ENCODE assay signal across 8 cellular contexts in genomic region chr1:241998950-241999495, GRCh38. TPM values are rescaled to one million over a fixed set of nuclear protein-coding genes. Genes with fewer than 3 reads are reported as not detected.
DNase-seq lines count a peak whose midpoint lies in the region; ATAC-seq and TF ChIP-seq lines count a peak whose summit lies in the region.

TSS of gene MAP1LC3C (minus strand) at chr1:241999098. CDS start at chr1:241999008, 90 bp downstream.

- no peak for TF ChIP-seq CTCF in Peyer's patch (IDR thresholded peaks at IDR 0.05)
- no peak for TF ChIP-seq CTCF in progenitor cell of endocrine pancreas (IDR thresholded peaks at IDR 0.05; ENCODE audit: unreplicated experiment)
- no peak for TF ChIP-seq CTCF in prostate gland (IDR thresholded peaks at IDR 0.05)

- no peak within 1 kb of the TSS for H3K27ac Mint-ChIP-seq in progenitor cell of endocrine pancreas

- no peaks in the 10 kb centered on the region for H3K27me3 ChIP-seq in Peyer's patch
- H3K27me3 ChIP-seq in prostate gland (replicated peaks; ENCODE audit: insufficient read depth) = no peaks in the 10 kb centered on the region

- ATAC-seq in HG03432 (IDR thresholded peaks at IDR 0.05; ENCODE audit: unreplicated experiment) = no peak

- H3K36me3 ChIP-seq in Peyer's patch (no peaks in the 10 kb centered on the region), prostate gland (no peaks in the 10 kb centered on the region)

- in situ Hi-C loops in Caki2 (cut with HindIII; ENCODE audit: low pct_unique_long_range_greater_than_20kb, low sequenced_read_pairs) (no loop called here), G401 (cut with HindIII; ENCODE audit: low sequenced_read_pairs) (no loop called here)

- TF ChIP-seq POLR2A in Peyer's patch (IDR thresholded peaks at IDR 0.05) = no peak
- no peak for TF ChIP-seq POLR2A in prostate gland (IDR thresholded peaks at IDR 0.05)

- peak; percentile 32 for DNase-seq in Caki2 (ENCODE audit: low read depth)
- no peak for DNase-seq in Peyer's patch
- DNase-seq in glomerular visceral epithelial cell (ENCODE audit: extremely low spot score) = peak; percentile 36
- no peak for DNase-seq in progenitor cell of endocrine pancreas (ENCODE audit: low spot score, unreplicated experiment)
- DNase-seq in NCI-H2081 (lab: John Stamatoyannopoulos, UW) = no peak
- no peak for DNase-seq in G401 (ENCODE audit: low spot score)
- DNase-seq in prostate gland (ENCODE audit: low spot score) = no peak

- H3K4me1 Mint-ChIP-seq in progenitor cell of endocrine pancreas (ENCODE audit: low read depth) = peaks cover 4% of the 10 kb centered on the region

- H3K4me3 ChIP-seq in Peyer's patch (peak within 1 kb of the TSS in 3 of 4 donors; percentile 21 to 37 (median 25)), prostate gland (no peak within 1 kb of the TSS)

- 71% methylated on average over 6 of the region's 6 CpGs for WGBS in prostate gland

- peaks cover 13% of the 10 kb centered on the region for H3K27me3 Mint-ChIP-seq in progenitor cell of endocrine pancreas

- H3K9me3 ChIP-seq in Peyer's patch = no peaks in the 10 kb centered on the region
- no peaks in the 10 kb centered on the region for H3K9me3 ChIP-seq in prostate gland

- no peaks in the 10 kb centered on the region for H3K9me3 Mint-ChIP-seq in progenitor cell of endocrine pancreas (ENCODE audit: low read depth)

- H3K4me3 Mint-ChIP-seq in progenitor cell of endocrine pancreas (ENCODE audit: low read depth) = peak within 1 kb of the TSS; percentile 33

- H3K36me3 Mint-ChIP-seq in progenitor cell of endocrine pancreas (ENCODE audit: insufficient read depth) = no peaks in the 10 kb centered on the region

- H3K27ac ChIP-seq in Peyer's patch (no peak within 1 kb of the TSS), prostate gland (no peak within 1 kb of the TSS)

- H3K4me1 ChIP-seq in Peyer's patch = peaks cover 0 to 8% (median 0%) of the 10 kb centered on the region in 4 donors
- no peaks in the 10 kb centered on the region for H3K4me1 ChIP-seq in prostate gland (replicated peaks)

- intact Hi-C loops in prostate gland (cut with DNase I) = no loop called here

RNA-seq across cellular contexts. Expression of gene MAP1LC3C, which starts in this region (rescaled TPM):
- total RNA-seq in Caki2 (2014; rRNA removed; shearing (Covaris generic); ENCODE audit: low replicate concordance) = not detected in 2 replicates
- total RNA-seq in Peyer's patch (10 to 100 TPM in 1 of 4 donors, 1 to 10 TPM in 2, not detected in 1; 4.5 to 17.6 (median 8.3) TPM), progenitor cell of endocrine pancreas (not detected in 2 replicates), prostate gland (not detected)
- total RNA-seq in G401 (2014; rRNA removed; shearing (Covaris generic)) = 0.17 and 0.37 TPM in 2 replicates

Comparison
In these comparisons a context has a peak if more than half of its experiments do, and no peak if none do; other contexts are left out.
1. Peak in DNase-seq in Caki2; RNA of the gene not detected or under 1 TPM.
2. H3K4me3 ChIP-seq: peak in Peyer's patch (3 of 4); none in prostate gland (0 of 2).